1 cellular context compared by ENCODE assay signal in the genomic region with DNA sequence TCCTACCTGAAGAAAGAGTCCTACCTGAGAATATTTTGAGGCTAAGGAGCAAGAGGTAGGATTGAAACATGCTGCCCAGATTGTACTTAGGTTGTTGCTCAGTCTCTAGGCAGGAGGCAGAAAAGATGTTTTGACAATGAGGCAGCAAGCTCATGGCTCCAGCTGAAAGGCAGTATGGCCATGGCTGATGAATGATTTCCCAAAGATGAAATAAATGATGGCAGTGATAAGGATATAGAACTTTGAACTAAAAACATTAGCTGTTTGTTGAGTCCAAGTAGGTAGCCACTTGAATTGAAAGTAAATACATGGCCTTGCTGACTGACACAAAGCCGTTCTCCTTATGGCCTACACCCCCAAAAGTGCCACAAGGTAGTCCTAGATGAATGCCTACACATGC.
A peak's percentile ranks its signal among the peaks of the same experiment; 100 is the strongest.
TF ChIP-seq lines count a peak whose summit lies in the region.

No MANE protein-coding gene starts in this region.

TF ChIP-seq in K562, 482 proteins besides CTCF, POLR2A, EP300 and RAD21:
- TF ChIP-seq PCBP2 (IDR thresholded peaks at IDR 0.05; ENCODE audit: low read depth, low read length, poor library complexity, severe bottlenecking) (no peak), POLR2AphosphoS5 (IDR thresholded peaks at IDR 0.05; ENCODE audit: control insufficient read depth, insufficient read depth, low read depth, low read length) (0 out of 2 replicates have a peak, but pooled peaks have one; percentile 43)
